9 cellular contexts compared by ENCODE assay signal in genomic region chr11:8720868-8721739, GRCh38. TPM values are rescaled to one million over a fixed set of nuclear protein-coding genes. Genes with fewer than 3 reads are reported as not detected.
DNase-seq lines count a peak whose midpoint lies in the region; ATAC-seq and TF ChIP-seq lines count a peak whose summit lies in the region.
"Had no signal": no experiment of that assay in that cellular context is flagged by ENCODE, and none has a peak within 500 bp of the region (broad histone marks: within the 10 kb centered on the region; RNA-seq: fewer than 3 reads in every experiment).

No MANE protein-coding gene starts in this region.

- no peak overlapping the region for H3K27ac Mint-ChIP-seq in naive thymus-derived CD4-positive, alpha-beta T cell

- ATAC-seq in left lung (peak; percentile 79), HG03108 (IDR thresholded peaks at IDR 0.05; ENCODE audit: unreplicated experiment) (no peak)
- ATAC-seq in naive thymus-derived CD4-positive, alpha-beta T cell = no peak

- WGBS in adipose tissue, 3 donors = 47 to 52% (median 47%) methylated on average over 6 of the region's 7 CpGs
- 61 to 75% (median 71%) methylated on average over 6 to 7 of the region's 7 CpGs for WGBS in spleen, 5 donors

- POLR2A ChIA-PET in naive thymus-derived CD4-positive, alpha-beta T cell (lab: Charles Lee) = no interaction called here

- TF ChIP-seq POLR2A in spleen (IDR thresholded peaks at IDR 0.05) = no peak

- peaks cover 0 to 1% (median 0%) of the 10 kb centered on the region in 11 donors for H3K9me3 Mint-ChIP-seq in naive thymus-derived CD4-positive, alpha-beta T cell

- H3K27me3 Mint-ChIP-seq in naive thymus-derived CD4-positive, alpha-beta T cell = peaks cover 0 to 15% (median 8%) of the 10 kb centered on the region in 5 donors

- no peaks in the 10 kb centered on the region for H3K36me3 Mint-ChIP-seq in naive thymus-derived CD4-positive, alpha-beta T cell

- H3K27me3 ChIP-seq in left lung = no peaks in the 10 kb centered on the region
- no peaks in the 10 kb centered on the region for H3K27me3 ChIP-seq in spleen (replicated peaks in 1 of 7)
- no peaks in the 10 kb centered on the region for H3K27me3 ChIP-seq in naive thymus-derived CD4-positive, alpha-beta T cell (ENCODE audit: control insufficient read depth in 2 of 2, insufficient read depth in 2 of 2, low read length in 2 of 2)

- H3K4me1 ChIP-seq in left lung (peaks cover 56 to 60% of the 10 kb centered on the region in 2 donors), spleen (peaks cover 19 to 88% (median 43%) of the 10 kb centered on the region in 6 donors)
- no peaks in the 10 kb centered on the region for H3K4me1 ChIP-seq in naive thymus-derived CD4-positive, alpha-beta T cell (ENCODE audit: control insufficient read depth in 2 of 2, insufficient read depth in 2 of 2, low read length in 2 of 2)

- intact Hi-C loops in left lung (cut with DNase I) = no loop called here
- intact Hi-C loops in spleen (cut with DNase I; ENCODE audit: low total_unique reads) = no loop called here
- intact Hi-C loops in naive thymus-derived CD4-positive, alpha-beta T cell (cut with micrococcal nuclease) = no loop called here

- H3K9me3 ChIP-seq in left lung (no peaks in the 10 kb centered on the region), spleen (no peaks in the 10 kb centered on the region)
- no peaks in the 10 kb centered on the region for H3K9me3 ChIP-seq in naive thymus-derived CD4-positive, alpha-beta T cell (ENCODE audit: control insufficient read depth in 2 of 3, low read length in 3 of 3)

- CTCF ChIA-PET in naive thymus-derived CD4-positive, alpha-beta T cell (lab: Charles Lee) = no interaction called here

- DNase-seq in HT-29 (ENCODE audit: low spot score) (peak; percentile 80), left lung (no peak), spleen (no peak), NCI-H1694 treated with DMSO at 0.1 percent for 48 hours (lab: John Stamatoyannopoulos, UW) (no peak)
- no peak for DNase-seq in effector CD4-positive, alpha-beta T cell
- DNase-seq in naive thymus-derived CD4-positive, alpha-beta T cell = no peak
- DNase-seq: NCI-H1048 had no signal

- no peak for TF ChIP-seq CTCF in left lung (IDR thresholded peaks at IDR 0.05)
- no peak for TF ChIP-seq CTCF in spleen (IDR thresholded peaks at IDR 0.05 in 8 of 11, conservative IDR thresholded peaks at IDR 0.05 in 3 of 11)

- H3K4me3 ChIP-seq in left lung (no peak overlapping the region), spleen (no peak overlapping the region)
- no peak overlapping the region for H3K4me3 ChIP-seq in naive thymus-derived CD4-positive, alpha-beta T cell (ENCODE audit: low read length)

- peaks cover 0 to 6% (median 2%) of the 10 kb centered on the region in 7 donors for H3K4me1 Mint-ChIP-seq in naive thymus-derived CD4-positive, alpha-beta T cell

- H3K36me3 ChIP-seq in left lung (peaks cover 0 to 14% of the 10 kb centered on the region in 2 donors), spleen (peaks cover 0 to 29% (median 0%) of the 10 kb centered on the region in 6 donors)
- H3K36me3 ChIP-seq in naive thymus-derived CD4-positive, alpha-beta T cell (ENCODE audit: control insufficient read depth in 2 of 3, insufficient read depth in 3 of 3, low read length in 3 of 3) = no peaks in the 10 kb centered on the region

- H3K27ac ChIP-seq in adipose tissue (ENCODE audit: low read depth, low read length) (peak overlapping the region; percentile 43), left lung (peak overlapping the region; percentile 76 to 85), spleen (peak overlapping the region in 6 of 8 donors; percentile 50 to 83 (median 58))
- no peak overlapping the region for H3K27ac ChIP-seq in naive thymus-derived CD4-positive, alpha-beta T cell (ENCODE audit: low read depth, low read length)

- no peak overlapping the region for H3K4me3 Mint-ChIP-seq in naive thymus-derived CD4-positive, alpha-beta T cell

RNA-seq across cellular contexts. Expression of gene RPL27A, which starts 38.5 kb away (rescaled TPM):
- 2,307 and 2,374 TPM in 2 replicates for total RNA-seq in HT-29 (2014; rRNA removed; shearing (Covaris generic))
- polyA plus RNA-seq in adipose tissue = 1,000 to 10,000 TPM; 1,605 to 4,083 (median 1,842) TPM
- 100 to 1,000 TPM; 724 to 741 TPM for total RNA-seq in left lung
- total RNA-seq in spleen = 1,000 to 10,000 TPM in 4 of 7 donors, 100 to 1,000 TPM in 3; 845 to 1,581 (median 1,127) TPM
- polyA plus RNA-seq in spleen = 1,000 to 10,000 TPM; 6,984 to 8,152 (median 7,296) TPM
- total RNA-seq in naive thymus-derived CD4-positive, alpha-beta T cell = 1,000 to 10,000 TPM in 4 of 5 experiments, 100 to 1,000 TPM in 1; 758 to 2,116 (median 1,670) TPM
- 1,000 to 10,000 TPM; 4,766 to 4,835 TPM for polyA plus RNA-seq in naive thymus-derived CD4-positive, alpha-beta T cell

RNA-seq across cellular contexts. Expression of gene TRIM66, which starts 38.6 kb away (rescaled TPM):
- 6.7 and 7.0 TPM in 2 replicates for total RNA-seq in HT-29 (2014; rRNA removed; shearing (Covaris generic))
- polyA plus RNA-seq in adipose tissue (1 to 10 TPM; 2.9 to 3.2 (median 3.1) TPM), spleen (1 to 10 TPM in 2 of 3 donors, under 1 TPM in 1; 0.86 to 4.3 (median 2.3) TPM)
- total RNA-seq in left lung (10 to 100 TPM in 1 of 2 donors, 1 to 10 TPM in 1; 7.3 to 14.3 TPM), spleen (10 to 100 TPM in 5 of 7 donors, 1 to 10 TPM in 2; 5.3 to 22.8 (median 12.6) TPM)
- 10 to 100 TPM; 16.0 to 37.6 (median 24.2) TPM for total RNA-seq in naive thymus-derived CD4-positive, alpha-beta T cell
- under 1 TPM; 0.32 to 0.85 TPM for polyA plus RNA-seq in naive thymus-derived CD4-positive, alpha-beta T cell
